In genomic region chr1:28737245-28738137, GRCh38 we compare ENCODE assay signal across 1 cellular context.
TF ChIP-seq lines count a peak whose summit lies in the region.

No MANE protein-coding gene starts in this region.

TF ChIP-seq in K562, 482 proteins besides CTCF, POLR2A, EP300 and RAD21 (continued from another document and continues in another):
- TF ChIP-seq UBTF (IDR thresholded peaks at IDR 0.05; ENCODE audit: borderline replicate concordance in 1 of 2, low read depth in 2 of 2, low read length in 2 of 2), result peak in 1 of 2 experiments; percentile 71; a peak in 1 of 4 replicates
- 0 out of 2 replicates have a peak, but pooled peaks have one; percentile 3 for TF ChIP-seq ZSCAN32 (CRISPR knock-in tag; IDR thresholded peaks at IDR 0.05)
- TF ChIP-seq IRF9 (tag; IDR thresholded peaks at IDR 0.05), result 0 out of 2 replicates have a peak, but pooled peaks have one; percentile 42
- peak; percentile 17; the same call in 1 of the 2 replicates for TF ChIP-seq ZNF282 (CRISPR knock-in tag; IDR thresholded peaks at IDR 0.05)
- TF ChIP-seq NR0B1 (IDR thresholded peaks at IDR 0.05; ENCODE audit: partially characterized antibody), result no peak
- peak; percentile 21 for TF ChIP-seq RBBP5 (IDR thresholded peaks at IDR 0.05; ENCODE audit: borderline replicate concordance, insufficient read depth, low read length, poor library complexity, severe bottlenecking)
- no peak for TF ChIP-seq ZNF785 (CRISPR knock-in tag; IDR thresholded peaks at IDR 0.05)
- peak; percentile 28; the same call in 1 of the 2 replicates for TF ChIP-seq SMARCE1 (IDR thresholded peaks at IDR 0.05)
- no peak for TF ChIP-seq CSDE1 (IDR thresholded peaks at IDR 0.05)
- no peak for TF ChIP-seq NR4A1 (CRISPR knock-in tag; IDR thresholded peaks at IDR 0.05)
- no peak; the same call in 1 of the 2 replicates for TF ChIP-seq NR4A1 (tag; IDR thresholded peaks at IDR 0.05)
- TF ChIP-seq WHSC1 (IDR thresholded peaks at IDR 0.05; ENCODE audit: low read length), result no peak
- TF ChIP-seq ZNF584 (CRISPR knock-in tag; IDR thresholded peaks at IDR 0.05; ENCODE audit: low read depth), result 0 out of 2 replicates have a peak, but pooled peaks have one; percentile 37
- TF ChIP-seq E2F1 (CRISPR knock-in tag; IDR thresholded peaks at IDR 0.05), result no peak
- TF ChIP-seq SAFB (IDR thresholded peaks at IDR 0.05; ENCODE audit: borderline replicate concordance, low read depth, low read length), result no peak
- no peak for TF ChIP-seq ARID1B (IDR thresholded peaks at IDR 0.05)
- no peak for TF ChIP-seq CC2D1A (IDR thresholded peaks at IDR 0.05)
- TF ChIP-seq ZNF707 (CRISPR knock-in tag; conservative IDR thresholded peaks at IDR 0.05), result 0 out of 2 replicates have a peak, but pooled peaks have one; percentile 26
- TF ChIP-seq ETV6 (IDR thresholded peaks at IDR 0.05; ENCODE audit: borderline replicate concordance in 1 of 2, low read depth in 2 of 2, low read length in 1 of 2), result 0 out of 4 replicates have a peak, but pooled peaks of 1 of the 2 experiments have one; percentile 15
- no peak for TF ChIP-seq ETV6 (CRISPR knock-in tag; IDR thresholded peaks at IDR 0.05; ENCODE audit: borderline replicate concordance)
- no peak for TF ChIP-seq ZBTB26 (CRISPR knock-in tag; IDR thresholded peaks at IDR 0.05)
- 0 out of 2 replicates have a peak, but pooled peaks have one; percentile 9 for TF ChIP-seq TCF3 (CRISPR knock-in tag; IDR thresholded peaks at IDR 0.05)
- no peak for TF ChIP-seq REST (CRISPR knock-in tag; IDR thresholded peaks at IDR 0.05; ENCODE audit: low read depth)
- peak; percentile 9; the same call in 1 of the 2 replicates for TF ChIP-seq ZNF511 (CRISPR knock-in tag; IDR thresholded peaks at IDR 0.05)
- no peak for TF ChIP-seq DLX4 (CRISPR knock-in tag; IDR thresholded peaks at IDR 0.05)
- no peak for TF ChIP-seq NFXL1 (CRISPR knock-in tag; IDR thresholded peaks at IDR 0.05)
- TF ChIP-seq ZFP36 (IDR thresholded peaks at IDR 0.05; ENCODE audit: low read depth, low read length, partially characterized antibody), result no peak
- 0 out of 2 replicates have a peak, but pooled peaks have one; percentile 8 for TF ChIP-seq ERF (CRISPR knock-in tag; IDR thresholded peaks at IDR 0.05)
- 0 out of 2 replicates have a peak, but pooled peaks have one; percentile 11 for TF ChIP-seq CREB3 (tag; conservative IDR thresholded peaks at IDR 0.05; ENCODE audit: low read depth)
- TF ChIP-seq ZC3H8 (IDR thresholded peaks at IDR 0.05), result 0 out of 2 replicates have a peak, but pooled peaks have one; percentile 64
- TF ChIP-seq CHD1 (IDR thresholded peaks at IDR 0.05; ENCODE audit: low read length), result peak; percentile 59
- peak; percentile 48; the same call in 1 of the 2 replicates for TF ChIP-seq ZC3H4 (CRISPR knock-in tag; IDR thresholded peaks at IDR 0.05; ENCODE audit: borderline replicate concordance)
- peak; percentile 89; the same call in 1 of the 2 replicates for TF ChIP-seq ZFX (CRISPR knock-in tag; IDR thresholded peaks at IDR 0.05)
- 0 out of 2 replicates have a peak, but pooled peaks have one; percentile 63 for TF ChIP-seq NFRKB (IDR thresholded peaks at IDR 0.05; ENCODE audit: low read depth)
- no peak for TF ChIP-seq POLR2H (tag; IDR thresholded peaks at IDR 0.05; ENCODE audit: low read depth)
- TF ChIP-seq ZBTB5 (IDR thresholded peaks at IDR 0.05), result no peak
- no peak for TF ChIP-seq BRCA1 (IDR thresholded peaks at IDR 0.05)
- TF ChIP-seq BRCA1 (CRISPR knock-in tag; IDR thresholded peaks at IDR 0.05), result 0 out of 2 replicates have a peak, but pooled peaks have one; percentile 84
- TF ChIP-seq POLR2B (IDR thresholded peaks at IDR 0.05; ENCODE audit: low read depth, partially characterized antibody), result no peak
- no peak for TF ChIP-seq CCNT2 (IDR thresholded peaks at IDR 0.05; ENCODE audit: borderline replicate concordance, extremely low read depth, insufficient read length, low read depth, low read length)
- peak; percentile 60 for TF ChIP-seq PRDM10 (IDR thresholded peaks at IDR 0.05; ENCODE audit: partially characterized antibody)
